Comparison of ENCODE assay signal across 1 cellular context in the genomic region with DNA sequence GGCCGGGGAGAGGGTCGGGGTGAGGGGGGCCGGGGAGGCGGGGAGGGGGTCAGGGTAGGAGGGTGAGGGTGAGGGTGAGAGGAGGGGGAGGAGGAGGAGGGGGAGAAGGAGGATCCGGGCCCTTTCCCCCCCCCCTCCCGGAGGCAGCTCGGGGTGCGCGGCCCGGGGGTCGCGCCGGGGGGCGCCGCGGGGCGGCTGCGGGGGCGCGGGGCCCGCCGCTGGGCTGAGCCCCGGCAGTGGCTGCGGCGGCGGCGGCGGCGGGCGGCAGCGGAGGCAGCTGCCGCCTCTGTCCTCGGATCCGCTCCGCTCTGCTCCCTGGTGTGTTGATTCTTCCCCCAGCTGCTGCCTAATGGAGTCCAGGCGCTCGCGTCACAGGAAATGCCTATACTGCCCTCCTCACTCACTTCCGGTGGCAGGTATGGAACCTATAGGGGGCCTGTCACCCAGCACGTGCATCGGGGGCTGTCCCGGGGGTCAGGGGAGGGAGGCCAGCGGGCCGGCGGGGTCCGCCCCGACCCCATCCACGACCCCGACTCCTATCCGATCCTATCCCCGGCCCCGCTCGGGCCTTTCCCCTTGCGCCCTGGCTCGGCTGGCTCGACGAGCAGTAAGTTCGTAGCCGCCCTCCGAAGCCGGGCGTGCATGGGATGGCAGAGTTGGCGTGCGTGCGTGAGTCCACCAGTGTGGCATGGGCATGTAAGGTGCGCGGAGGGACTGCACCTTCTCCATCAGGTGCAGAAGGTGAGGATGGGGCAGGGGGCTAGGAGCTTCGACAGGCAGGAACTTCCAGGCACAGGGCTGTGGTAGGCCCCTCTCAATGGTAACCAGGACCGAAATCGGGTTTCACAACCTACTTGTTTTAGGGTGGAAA.
TF ChIP-seq lines count a peak whose summit lies in the region.

A gene (minus strand): TSS at position 351 of the 871 bp plus-strand sequence.

TF ChIP-seq in HEK293, 187 proteins besides CTCF, POLR2A, EP300 and RAD21 (continued from another document and continues in another):
- TF ChIP-seq, protein P1, sequence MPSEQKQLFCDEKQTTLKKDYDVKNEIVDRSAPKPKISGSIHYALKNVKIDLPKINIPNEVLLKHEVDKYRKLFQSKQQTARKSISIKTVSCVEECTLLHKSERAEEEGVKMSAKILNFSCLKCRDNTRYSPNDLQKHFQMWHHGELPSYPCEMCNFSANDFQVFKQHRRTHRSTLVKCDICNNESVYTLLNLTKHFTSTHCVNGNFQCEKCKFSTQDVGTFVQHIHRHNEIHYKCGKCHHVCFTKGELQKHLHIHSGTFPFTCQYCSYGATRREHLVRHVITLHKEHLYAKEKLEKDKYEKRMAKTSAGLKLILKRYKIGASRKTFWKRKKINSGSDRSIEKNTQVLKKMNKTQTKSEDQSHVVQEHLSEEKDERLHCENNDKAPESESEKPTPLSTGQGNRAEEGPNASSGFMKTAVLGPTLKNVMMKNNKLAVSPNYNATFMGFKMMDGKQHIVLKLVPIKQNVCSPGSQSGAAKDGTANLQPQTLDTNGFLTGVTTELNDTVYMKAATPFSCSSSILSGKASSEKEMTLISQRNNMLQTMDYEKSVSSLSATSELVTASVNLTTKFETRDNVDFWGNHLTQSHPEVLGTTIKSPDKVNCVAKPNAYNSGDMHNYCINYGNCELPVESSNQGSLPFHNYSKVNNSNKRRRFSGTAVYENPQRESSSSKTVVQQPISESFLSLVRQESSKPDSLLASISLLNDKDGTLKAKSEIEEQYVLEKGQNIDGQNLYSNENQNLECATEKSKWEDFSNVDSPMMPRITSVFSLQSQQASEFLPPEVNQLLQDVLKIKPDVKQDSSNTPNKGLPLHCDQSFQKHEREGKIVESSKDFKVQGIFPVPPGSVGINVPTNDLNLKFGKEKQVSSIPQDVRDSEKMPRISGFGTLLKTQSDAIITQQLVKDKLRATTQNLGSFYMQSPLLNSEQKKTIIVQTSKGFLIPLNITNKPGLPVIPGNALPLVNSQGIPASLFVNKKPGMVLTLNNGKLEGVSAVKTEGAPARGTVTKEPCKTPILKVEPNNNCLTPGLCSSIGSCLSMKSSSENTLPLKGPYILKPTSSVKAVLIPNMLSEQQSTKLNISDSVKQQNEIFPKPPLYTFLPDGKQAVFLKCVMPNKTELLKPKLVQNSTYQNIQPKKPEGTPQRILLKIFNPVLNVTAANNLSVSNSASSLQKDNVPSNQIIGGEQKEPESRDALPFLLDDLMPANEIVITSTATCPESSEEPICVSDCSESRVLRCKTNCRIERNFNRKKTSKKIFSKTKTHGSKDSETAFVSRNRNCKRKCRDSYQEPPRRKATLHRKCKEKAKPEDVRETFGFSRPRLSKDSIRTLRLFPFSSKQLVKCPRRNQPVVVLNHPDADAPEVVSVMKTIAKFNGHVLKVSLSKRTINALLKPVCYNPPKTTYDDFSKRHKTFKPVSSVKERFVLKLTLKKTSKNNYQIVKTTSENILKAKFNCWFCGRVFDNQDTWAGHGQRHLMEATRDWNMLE (tag by site-specific recombination; conservative IDR thresholded peaks at IDR 0.05; ENCODE audit: low read depth): peak; percentile 65
- no peak for TF ChIP-seq HOXD13 (CRISPR knock-in tag; IDR thresholded peaks at IDR 0.05; ENCODE audit: borderline replicate concordance)
- peak; percentile 77 for TF ChIP-seq SP3 (tag by site-specific recombination; IDR thresholded peaks at IDR 0.05)
- no peak for TF ChIP-seq OSR2 (tag by site-specific recombination; IDR thresholded peaks at IDR 0.05)
- peak; percentile 31; the same call in 1 of the 2 replicates for TF ChIP-seq ZNF146 (tag by site-specific recombination; IDR thresholded peaks at IDR 0.05)
- no peak for TF ChIP-seq ZNF521 (tag by site-specific recombination; IDR thresholded peaks at IDR 0.05)
- TF ChIP-seq ZNF785 (tag by site-specific recombination; IDR thresholded peaks at IDR 0.05): no peak
- no peak for TF ChIP-seq ZNF792 (tag by site-specific recombination; IDR thresholded peaks at IDR 0.05)
- no peak for TF ChIP-seq ZNF654 (tag by site-specific recombination; IDR thresholded peaks at IDR 0.05; ENCODE audit: low read depth)
- peak; percentile 89 for TF ChIP-seq ZBTB20 (tag by site-specific recombination; IDR thresholded peaks at IDR 0.05)
- TF ChIP-seq ZNF239 (tag by site-specific recombination; IDR thresholded peaks at IDR 0.05): 0 out of 2 replicates have a peak, but pooled peaks have one; percentile 33
- TF ChIP-seq, protein P2, sequence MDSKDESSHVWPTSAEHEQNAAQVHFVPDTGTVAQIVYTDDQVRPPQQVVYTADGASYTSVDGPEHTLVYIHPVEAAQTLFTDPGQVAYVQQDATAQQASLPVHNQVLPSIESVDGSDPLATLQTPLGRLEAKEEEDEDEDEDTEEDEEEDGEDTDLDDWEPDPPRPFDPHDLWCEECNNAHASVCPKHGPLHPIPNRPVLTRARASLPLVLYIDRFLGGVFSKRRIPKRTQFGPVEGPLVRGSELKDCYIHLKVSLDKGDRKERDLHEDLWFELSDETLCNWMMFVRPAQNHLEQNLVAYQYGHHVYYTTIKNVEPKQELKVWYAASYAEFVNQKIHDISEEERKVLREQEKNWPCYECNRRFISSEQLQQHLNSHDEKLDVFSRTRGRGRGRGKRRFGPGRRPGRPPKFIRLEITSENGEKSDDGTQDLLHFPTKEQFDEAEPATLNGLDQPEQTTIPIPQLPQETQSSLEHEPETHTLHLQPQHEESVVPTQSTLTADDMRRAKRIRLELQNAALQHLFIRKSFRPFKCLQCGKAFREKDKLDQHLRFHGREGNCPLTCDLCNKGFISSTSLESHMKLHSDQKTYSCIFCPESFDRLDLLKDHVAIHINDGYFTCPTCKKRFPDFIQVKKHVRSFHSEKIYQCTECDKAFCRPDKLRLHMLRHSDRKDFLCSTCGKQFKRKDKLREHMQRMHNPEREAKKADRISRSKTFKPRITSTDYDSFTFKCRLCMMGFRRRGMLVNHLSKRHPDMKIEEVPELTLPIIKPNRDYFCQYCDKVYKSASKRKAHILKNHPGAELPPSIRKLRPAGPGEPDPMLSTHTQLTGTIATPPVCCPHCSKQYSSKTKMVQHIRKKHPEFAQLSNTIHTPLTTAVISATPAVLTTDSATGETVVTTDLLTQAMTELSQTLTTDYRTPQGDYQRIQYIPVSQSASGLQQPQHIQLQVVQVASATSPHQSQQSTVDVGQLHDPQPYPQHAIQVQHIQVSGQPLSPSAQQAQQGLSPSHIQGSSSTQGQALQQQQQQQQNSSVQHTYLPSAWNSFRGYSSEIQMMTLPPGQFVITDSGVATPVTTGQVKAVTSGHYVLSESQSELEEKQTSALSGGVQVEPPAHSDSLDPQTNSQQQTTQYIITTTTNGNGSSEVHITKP (tag by site-specific recombination; IDR thresholded peaks at IDR 0.05): peak; percentile 49
- TF ChIP-seq SCRT1 (tag by site-specific recombination; IDR thresholded peaks at IDR 0.05; ENCODE audit: borderline replicate concordance): no peak
- no peak for TF ChIP-seq EGR2 (tag by site-specific recombination; IDR thresholded peaks at IDR 0.05; ENCODE audit: low read depth)
- peak; percentile 90 for TF ChIP-seq ZNF391 (tag by site-specific recombination; IDR thresholded peaks at IDR 0.05; ENCODE audit: borderline replicate concordance, low read depth)
- TF ChIP-seq ZNF341 (tag by site-specific recombination; IDR thresholded peaks at IDR 0.05; ENCODE audit: low read depth): peak; percentile 87
- no peak for TF ChIP-seq IKZF3 (tag by site-specific recombination; IDR thresholded peaks at IDR 0.05)
- peak; percentile 93 for TF ChIP-seq ZBTB48 (tag by site-specific recombination; IDR thresholded peaks at IDR 0.05)
- TF ChIP-seq GLIS2 (tag by site-specific recombination; IDR thresholded peaks at IDR 0.05): peak; percentile 99
- TF ChIP-seq, protein P3, sequence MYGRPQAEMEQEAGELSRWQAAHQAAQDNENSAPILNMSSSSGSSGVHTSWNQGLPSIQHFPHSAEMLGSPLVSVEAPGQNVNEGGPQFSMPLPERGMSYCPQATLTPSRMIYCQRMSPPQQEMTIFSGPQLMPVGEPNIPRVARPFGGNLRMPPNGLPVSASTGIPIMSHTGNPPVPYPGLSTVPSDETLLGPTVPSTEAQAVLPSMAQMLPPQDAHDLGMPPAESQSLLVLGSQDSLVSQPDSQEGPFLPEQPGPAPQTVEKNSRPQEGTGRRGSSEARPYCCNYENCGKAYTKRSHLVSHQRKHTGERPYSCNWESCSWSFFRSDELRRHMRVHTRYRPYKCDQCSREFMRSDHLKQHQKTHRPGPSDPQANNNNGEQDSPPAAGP (tag by site-specific recombination; IDR thresholded peaks at IDR 0.05): peak; percentile 92
- TF ChIP-seq ZNF157 (tag by site-specific recombination; IDR thresholded peaks at IDR 0.05): no peak
- TF ChIP-seq ZNF549 (tag by site-specific recombination; IDR thresholded peaks at IDR 0.05): no peak
- TF ChIP-seq ZNF132 (tag by site-specific recombination; IDR thresholded peaks at IDR 0.05; ENCODE audit: borderline replicate concordance): no peak
- TF ChIP-seq, protein P4, sequence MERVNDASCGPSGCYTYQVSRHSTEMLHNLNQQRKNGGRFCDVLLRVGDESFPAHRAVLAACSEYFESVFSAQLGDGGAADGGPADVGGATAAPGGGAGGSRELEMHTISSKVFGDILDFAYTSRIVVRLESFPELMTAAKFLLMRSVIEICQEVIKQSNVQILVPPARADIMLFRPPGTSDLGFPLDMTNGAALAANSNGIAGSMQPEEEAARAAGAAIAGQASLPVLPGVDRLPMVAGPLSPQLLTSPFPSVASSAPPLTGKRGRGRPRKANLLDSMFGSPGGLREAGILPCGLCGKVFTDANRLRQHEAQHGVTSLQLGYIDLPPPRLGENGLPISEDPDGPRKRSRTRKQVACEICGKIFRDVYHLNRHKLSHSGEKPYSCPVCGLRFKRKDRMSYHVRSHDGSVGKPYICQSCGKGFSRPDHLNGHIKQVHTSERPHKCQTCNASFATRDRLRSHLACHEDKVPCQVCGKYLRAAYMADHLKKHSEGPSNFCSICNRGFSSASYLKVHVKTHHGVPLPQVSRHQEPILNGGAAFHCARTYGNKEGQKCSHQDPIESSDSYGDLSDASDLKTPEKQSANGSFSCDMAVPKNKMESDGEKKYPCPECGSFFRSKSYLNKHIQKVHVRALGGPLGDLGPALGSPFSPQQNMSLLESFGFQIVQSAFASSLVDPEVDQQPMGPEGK (tag by site-specific recombination; IDR thresholded peaks at IDR 0.05): peak; percentile 100
- no peak for TF ChIP-seq ZNF155 (tag by site-specific recombination; IDR thresholded peaks at IDR 0.05)
- TF ChIP-seq OVOL3 (tag by site-specific recombination; IDR thresholded peaks at IDR 0.05): peak; percentile 36; the same call in 1 of the 2 replicates
- TF ChIP-seq ZNF558 (tag by site-specific recombination; IDR thresholded peaks at IDR 0.05): no peak
- TF ChIP-seq, protein P5, sequence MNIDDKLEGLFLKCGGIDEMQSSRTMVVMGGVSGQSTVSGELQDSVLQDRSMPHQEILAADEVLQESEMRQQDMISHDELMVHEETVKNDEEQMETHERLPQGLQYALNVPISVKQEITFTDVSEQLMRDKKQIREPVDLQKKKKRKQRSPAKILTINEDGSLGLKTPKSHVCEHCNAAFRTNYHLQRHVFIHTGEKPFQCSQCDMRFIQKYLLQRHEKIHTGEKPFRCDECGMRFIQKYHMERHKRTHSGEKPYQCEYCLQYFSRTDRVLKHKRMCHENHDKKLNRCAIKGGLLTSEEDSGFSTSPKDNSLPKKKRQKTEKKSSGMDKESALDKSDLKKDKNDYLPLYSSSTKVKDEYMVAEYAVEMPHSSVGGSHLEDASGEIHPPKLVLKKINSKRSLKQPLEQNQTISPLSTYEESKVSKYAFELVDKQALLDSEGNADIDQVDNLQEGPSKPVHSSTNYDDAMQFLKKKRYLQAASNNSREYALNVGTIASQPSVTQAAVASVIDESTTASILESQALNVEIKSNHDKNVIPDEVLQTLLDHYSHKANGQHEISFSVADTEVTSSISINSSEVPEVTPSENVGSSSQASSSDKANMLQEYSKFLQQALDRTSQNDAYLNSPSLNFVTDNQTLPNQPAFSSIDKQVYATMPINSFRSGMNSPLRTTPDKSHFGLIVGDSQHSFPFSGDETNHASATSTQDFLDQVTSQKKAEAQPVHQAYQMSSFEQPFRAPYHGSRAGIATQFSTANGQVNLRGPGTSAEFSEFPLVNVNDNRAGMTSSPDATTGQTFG (tag by site-specific recombination; IDR thresholded peaks at IDR 0.05; ENCODE audit: borderline replicate concordance): no peak
- TF ChIP-seq ZNF10 (tag by site-specific recombination; IDR thresholded peaks at IDR 0.05): peak; percentile 91
- no peak for TF ChIP-seq ZNF16 (tag by site-specific recombination; IDR thresholded peaks at IDR 0.05; ENCODE audit: low read depth)
- TF ChIP-seq, protein P6, sequence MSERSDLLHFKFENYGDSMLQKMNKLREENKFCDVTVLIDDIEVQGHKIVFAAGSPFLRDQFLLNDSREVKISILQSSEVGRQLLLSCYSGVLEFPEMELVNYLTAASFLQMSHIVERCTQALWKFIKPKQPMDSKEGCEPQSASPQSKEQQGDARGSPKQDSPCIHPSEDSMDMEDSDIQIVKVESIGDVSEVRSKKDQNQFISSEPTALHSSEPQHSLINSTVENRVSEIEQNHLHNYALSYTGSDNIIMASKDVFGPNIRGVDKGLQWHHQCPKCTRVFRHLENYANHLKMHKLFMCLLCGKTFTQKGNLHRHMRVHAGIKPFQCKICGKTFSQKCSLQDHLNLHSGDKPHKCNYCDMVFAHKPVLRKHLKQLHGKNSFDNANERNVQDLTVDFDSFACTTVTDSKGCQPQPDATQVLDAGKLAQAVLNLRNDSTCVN (tag by site-specific recombination; optimal IDR thresholded peaks at IDR 0.05): peak; percentile 90
- TF ChIP-seq GLI4 (tag by site-specific recombination; IDR thresholded peaks at IDR 0.05): peak; percentile 88
- TF ChIP-seq, protein P7, sequence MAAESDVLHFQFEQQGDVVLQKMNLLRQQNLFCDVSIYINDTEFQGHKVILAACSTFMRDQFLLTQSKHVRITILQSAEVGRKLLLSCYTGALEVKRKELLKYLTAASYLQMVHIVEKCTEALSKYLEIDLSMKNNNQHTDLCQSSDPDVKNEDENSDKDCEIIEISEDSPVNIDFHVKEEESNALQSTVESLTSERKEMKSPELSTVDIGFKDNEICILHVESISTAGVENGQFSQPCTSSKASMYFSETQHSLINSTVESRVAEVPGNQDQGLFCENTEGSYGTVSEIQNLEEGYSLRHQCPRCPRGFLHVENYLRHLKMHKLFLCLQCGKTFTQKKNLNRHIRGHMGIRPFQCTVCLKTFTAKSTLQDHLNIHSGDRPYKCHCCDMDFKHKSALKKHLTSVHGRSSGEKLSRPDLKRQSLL (tag by site-specific recombination; IDR thresholded peaks at IDR 0.05): 0 out of 2 replicates have a peak, but pooled peaks have one; percentile 12
- TF ChIP-seq ZSCAN16 (tag by site-specific recombination; IDR thresholded peaks at IDR 0.05): peak; percentile 37; the same call in 1 of the 2 replicates
- TF ChIP-seq KLF10 (tag by site-specific recombination; IDR thresholded peaks at IDR 0.05): peak; percentile 59; the same call in 1 of the 2 replicates
- TF ChIP-seq ZBTB7A (tag by site-specific recombination; IDR thresholded peaks at IDR 0.05; ENCODE audit: low read depth): peak; percentile 93; the same call in 1 of the 2 replicates
- no peak for TF ChIP-seq ZNF514 (tag by site-specific recombination; IDR thresholded peaks at IDR 0.05)
- TF ChIP-seq, protein P8, sequence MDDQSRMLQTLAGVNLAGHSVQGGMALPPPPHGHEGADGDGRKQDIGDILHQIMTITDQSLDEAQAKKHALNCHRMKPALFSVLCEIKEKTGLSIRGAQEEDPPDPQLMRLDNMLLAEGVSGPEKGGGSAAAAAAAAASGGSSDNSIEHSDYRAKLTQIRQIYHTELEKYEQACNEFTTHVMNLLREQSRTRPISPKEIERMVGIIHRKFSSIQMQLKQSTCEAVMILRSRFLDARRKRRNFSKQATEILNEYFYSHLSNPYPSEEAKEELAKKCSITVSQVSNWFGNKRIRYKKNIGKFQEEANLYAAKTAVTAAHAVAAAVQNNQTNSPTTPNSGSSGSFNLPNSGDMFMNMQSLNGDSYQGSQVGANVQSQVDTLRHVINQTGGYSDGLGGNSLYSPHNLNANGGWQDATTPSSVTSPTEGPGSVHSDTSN (CRISPR knock-in tag; IDR thresholded peaks at IDR 0.05): peak; percentile 60; the same call in 1 of the 2 replicates
- no peak; the same call in 1 of the 2 replicates for TF ChIP-seq ZNF302 (tag by site-specific recombination; IDR thresholded peaks at IDR 0.05; ENCODE audit: low read depth)
- TF ChIP-seq ZFP37 (tag by site-specific recombination; IDR thresholded peaks at IDR 0.05): peak; percentile 97
